In genomic region chr12:107736914-107737313, GRCh38 we compare ENCODE assay signal across 1 cellular context.
TF ChIP-seq lines count a peak whose summit lies in the region.

No MANE protein-coding gene starts in this region.

TF ChIP-seq in HepG2, 621 proteins besides CTCF, POLR2A, EP300 and RAD21:
- no peak for TF ChIP-seq YEATS4 (CRISPR knock-in tag; IDR thresholded peaks at IDR 0.05; ENCODE audit: borderline replicate concordance)
- no peak for TF ChIP-seq ZNF576 (CRISPR knock-in tag; IDR thresholded peaks at IDR 0.05)
- TF ChIP-seq ZNF251 (CRISPR knock-in tag; IDR thresholded peaks at IDR 0.05), result no peak
- no peak for TF ChIP-seq BORCS8-MEF2B (CRISPR knock-in tag; IDR thresholded peaks at IDR 0.05)
- TF ChIP-seq ZNF143 (CRISPR knock-in tag; IDR thresholded peaks at IDR 0.05), result no peak
- no peak for TF ChIP-seq NFKBIZ (CRISPR knock-in tag; IDR thresholded peaks at IDR 0.05)
- no peak for TF ChIP-seq ZBTB25 (CRISPR knock-in tag; IDR thresholded peaks at IDR 0.05)
- no peak for TF ChIP-seq ZNF768 (CRISPR knock-in tag; IDR thresholded peaks at IDR 0.05)
- TF ChIP-seq ZEB1 (IDR thresholded peaks at IDR 0.05; ENCODE audit: insufficient replicate concordance, low read depth), result no peak
- no peak for TF ChIP-seq ZNF318 (CRISPR knock-in tag; IDR thresholded peaks at IDR 0.05)
- TF ChIP-seq ZBTB33 (CRISPR knock-in tag; IDR thresholded peaks at IDR 0.05), result no peak
- TF ChIP-seq ZNF567 (CRISPR knock-in tag; IDR thresholded peaks at IDR 0.05; ENCODE audit: borderline replicate concordance), result no peak
- no peak for TF ChIP-seq AKAP8 (CRISPR knock-in tag; IDR thresholded peaks at IDR 0.05)
- TF ChIP-seq MXD1 (CRISPR knock-in tag; IDR thresholded peaks at IDR 0.05), result no peak
- TF ChIP-seq CSRNP2 (CRISPR knock-in tag; conservative IDR thresholded peaks at IDR 0.05; ENCODE audit: low read depth), result no peak
- no peak for TF ChIP-seq ZNF605 (CRISPR knock-in tag; IDR thresholded peaks at IDR 0.05)
- TF ChIP-seq TAF15 (IDR thresholded peaks at IDR 0.05; ENCODE audit: low read depth, low read length, poor library complexity, severe bottlenecking), result no peak
TF ChIP-seq in HepG2: peak in this region for 0.
